ENCODE assay signal across 16 cellular contexts in genomic region chr14:44154889-44155288, GRCh38.
"Had no signal": no experiment of that assay in that cellular context is flagged by ENCODE, and none has a peak within 500 bp of the region (broad histone marks: within the 10 kb centered on the region; RNA-seq: fewer than 3 reads in every experiment).

No MANE protein-coding gene starts in this region.

- H3K4me3 ChIP-seq: adrenal gland, breast epithelium, lung, tibial nerve, uterus had no signal

- H3K27me3 ChIP-seq: adrenal gland, breast epithelium, tibial nerve, uterus had no signal

- H3K27me3 Mint-ChIP-seq: natural killer cell treated with Interleukin-12 subunit alpha and Interleukin-12 subunit beta and Interleukin-15 and Interleukin-18, amount 100 ng/mL, for 72 hours had no signal

- H3K9me3 ChIP-seq: adrenal gland, uterus had no signal

- H3K27ac Mint-ChIP-seq: activated naive CD4-positive, alpha-beta T cell treated with anti-CD3 and anti-CD28 coated beads, Interleukin-2, amount 50 U/mL, for 72 hours; activated T-helper 1 cell treated with anti-CD3 and anti-CD28 coated beads, Interleukin-12 subunit alpha, Interleukin-12 subunit beta, Interleukin-2, Interleukin-4 antibody, amounts not matched to agents 30 ng/mL and 10 ng/mL and 1 ng/mL, durations not matched to agents 14 hours and 24 hours and 36 hours; natural killer cell treated with Interleukin-12 subunit alpha and Interleukin-12 subunit beta and Interleukin-15 and Interleukin-18, amount 100 ng/mL, for 72 hours; T-helper 2 cell treated with Interferon-gamma antibody and Interleukin-4, amounts not matched to agents 5 μg/mL and 100 μg/mL, for 36 hours had no signal

- H3K4me3 Mint-ChIP-seq: activated T-helper 1 cell treated with anti-CD3 and anti-CD28 coated beads, Interleukin-12 subunit alpha, Interleukin-12 subunit beta, Interleukin-2, Interleukin-4 antibody, amounts not matched to agents 30 ng/mL and 10 ng/mL and 1 ng/mL, durations not matched to agents 14 hours and 24 hours and 36 hours; natural killer cell treated with Interleukin-12 subunit alpha and Interleukin-12 subunit beta and Interleukin-15 and Interleukin-18, amount 100 ng/mL, for 72 hours; T-helper 2 cell treated with Interferon-gamma antibody and Interleukin-4, amounts not matched to agents 5 μg/mL and 100 μg/mL, for 36 hours had no signal

- H3K4me1 ChIP-seq: adrenal gland, breast epithelium, tibial nerve, uterus had no signal

- H3K36me3 ChIP-seq: adrenal gland, breast epithelium, tibial nerve, uterus had no signal

- H3K27ac ChIP-seq: adrenal gland, breast epithelium, tibial nerve, uterus had no signal

- ATAC-seq: activated naive CD4-positive, alpha-beta T cell treated with anti-CD3 and anti-CD28 coated beads, Interleukin-2, amount 50 U/mL, for 72 hours; natural killer cell treated with Interleukin-12 subunit alpha and Interleukin-12 subunit beta and Interleukin-15 and Interleukin-18, amount 100 ng/mL, for 72 hours; stimulated activated naive CD8-positive, alpha-beta T cell treated with anti-CD3 and anti-CD28 coated beads, Interleukin-15, Interleukin-2, amounts not matched to agents 100 U/mL and 50 U/mL, for 24 hours had no signal

- DNase-seq: activated CD4-positive, alpha-beta T cell treated with anti-CD3 and anti-CD28 coated beads, Interleukin-2, amount 50 U/mL, for 48 hours; activated gamma-delta T cell treated with Interleukin-2 at 50 U/mL for 16 hours; adrenal gland; dermis blood vessel endothelial cell; hypothalamus; islet precursor cell; stimulated activated CD4-positive, alpha-beta T cell treated with anti-CD3 and anti-CD28 coated beads, Interleukin-2, amount 100 ng/mL, for 24 hours; stimulated activated naive CD8-positive, alpha-beta T cell treated with anti-CD3 and anti-CD28 coated beads, Interleukin-15, Interleukin-2, amounts not matched to agents 100 U/mL and 50 U/mL, for 24 hours; uterus had no signal
